In the genomic region with DNA sequence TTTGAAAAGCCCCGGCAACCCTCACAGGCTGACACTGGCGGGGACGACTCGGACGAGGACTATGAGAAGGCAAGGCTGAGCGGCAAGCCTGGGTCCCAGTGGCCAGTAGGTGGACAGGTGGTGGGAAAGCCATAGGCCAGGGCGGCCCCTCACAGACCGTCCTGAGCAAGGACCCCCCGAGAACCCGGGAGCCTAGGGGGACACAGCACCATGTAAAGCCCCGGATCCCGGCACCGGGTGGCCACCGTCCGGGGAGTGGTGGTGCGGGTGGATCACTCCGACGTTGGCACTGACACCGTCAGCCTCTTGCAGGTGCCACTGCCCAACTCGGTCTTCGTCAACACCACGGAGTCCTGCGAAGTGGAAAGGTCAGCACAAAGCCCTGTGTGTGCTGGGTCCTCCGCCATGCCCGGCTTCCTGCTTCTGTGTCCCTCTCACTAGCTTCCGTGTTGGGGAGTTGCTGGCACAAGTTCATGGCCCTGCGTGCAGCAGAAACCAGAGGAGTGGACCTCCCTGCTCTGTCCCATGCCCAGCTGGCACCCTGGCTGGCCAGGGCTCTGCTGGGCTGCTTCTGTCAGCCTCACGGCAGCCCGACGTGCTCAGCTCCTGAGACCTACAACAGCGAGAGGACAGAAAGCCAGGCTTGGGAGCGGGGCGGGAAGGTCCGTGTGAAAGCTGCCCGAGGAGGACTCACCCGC, we compare ENCODE assay signal across 2 cellular contexts.
A peak's percentile ranks its signal among the peaks of the same experiment; 100 is the strongest.
TF ChIP-seq lines count a peak whose summit lies in the region.

No MANE protein-coding gene starts in this region.

TF ChIP-seq in PFSK-1, 5 proteins besides CTCF, POLR2A, EP300 and RAD21:
- TF ChIP-seq POLR2AphosphoS5 (IDR thresholded peaks at IDR 0.05; ENCODE audit: low read depth, low read length): 0 out of 2 replicates have a peak, but pooled peaks have one; percentile 26
- no peak for TF ChIP-seq FOXP2 (optimal IDR thresholded peaks at IDR 0.05; ENCODE audit: borderline replicate concordance, extremely low read depth, extremely low read length, insufficient read depth)
TF ChIP-seq in PFSK-1: peak in this region for 1.

TF ChIP-seq in HepG2, 621 proteins besides CTCF, POLR2A, EP300 and RAD21:
- TF ChIP-seq AGO2 (optimal IDR thresholded peaks at IDR 0.05; ENCODE audit: low read depth, low read length) (peak; percentile 16), CCDC6 (CRISPR knock-in tag; IDR thresholded peaks at IDR 0.05) (no peak)
